8 cellular contexts compared by ENCODE assay signal in genomic region chr14:24171422-24172260, GRCh38. TPM values are rescaled to one million over a fixed set of nuclear protein-coding genes. Genes with fewer than 3 reads are reported as not detected.
DNase-seq lines count a peak whose midpoint lies in the region; ATAC-seq and TF ChIP-seq lines count a peak whose summit lies in the region.

REC8 (plus strand) TSS chr14:24172080; CDS start chr14:24172553, 473 bp downstream.

- no peaks in the 10 kb centered on the region for H3K27me3 ChIP-seq in endodermal cell (ENCODE audit: control insufficient read depth, insufficient read depth, low read length, poor library complexity, severe bottlenecking)

- H3K36me3 Mint-ChIP-seq in activated CD8-positive, alpha-beta memory T cell treated with anti-CD3 and anti-CD28 coated beads, Interleukin-2, amount 10 ng/mL, durations not matched to agents 7 days and 5 days, result peaks cover 38% of the 10 kb centered on the region
- peaks cover 20% of the 10 kb centered on the region for H3K36me3 Mint-ChIP-seq in endodermal cell (ENCODE audit: low read depth)

- peaks cover 1% of the 10 kb centered on the region for H3K36me3 ChIP-seq in endodermal cell (ENCODE audit: control insufficient read depth, insufficient read depth, low read length)

- H3K27ac ChIP-seq in endodermal cell (ENCODE audit: low read depth, low read length), result peak within 1 kb of the TSS; percentile 60

- no peaks in the 10 kb centered on the region for H3K9me3 ChIP-seq in endodermal cell (ENCODE audit: control insufficient read depth, low read length)

- ATAC-seq in GM21825 (IDR thresholded peaks at IDR 0.05; ENCODE audit: unreplicated experiment), result peak; percentile 81
- peak; percentile 87 for ATAC-seq in activated CD8-positive, alpha-beta memory T cell treated with anti-CD3 and anti-CD28 coated beads, Interleukin-2, amount 10 ng/mL, durations not matched to agents 7 days and 5 days

- H3K27ac Mint-ChIP-seq in activated CD8-positive, alpha-beta memory T cell treated with anti-CD3 and anti-CD28 coated beads, Interleukin-2, amount 10 ng/mL, durations not matched to agents 7 days and 5 days, result peak within 1 kb of the TSS; percentile 83
- peak within 1 kb of the TSS; percentile 89 for H3K27ac Mint-ChIP-seq in endodermal cell

- CTCF ChIA-PET in activated CD8-positive, alpha-beta memory T cell treated with anti-CD3 and anti-CD28 coated beads, Interleukin-2, amount 10 ng/mL, durations not matched to agents 7 days and 5 days (lab: Charles Lee), result interaction anchor here (0.6 to 4.3 kb wide), 6 partner anchors 8 to 58 kb away, joined by 3 to 35 read pairs (median 4); partner anchors contain the start of genes DCAF11, EMC9 and IRF9

- no peaks in the 10 kb centered on the region for H3K27me3 Mint-ChIP-seq in activated CD8-positive, alpha-beta memory T cell treated with anti-CD3 and anti-CD28 coated beads, Interleukin-2, amount 10 ng/mL, durations not matched to agents 7 days and 5 days
- no peaks in the 10 kb centered on the region for H3K27me3 Mint-ChIP-seq in endodermal cell (ENCODE audit: insufficient read depth)

- DNase-seq in ELF-1 (ENCODE audit: low read depth, low spot score), result peak; percentile 99
- peak; percentile 61 for DNase-seq in NCI-H2081 treated with DMSO at 0.1 percent for 48 hours (lab: John Stamatoyannopoulos, UW)
- DNase-seq in activated CD8-positive, alpha-beta memory T cell treated with anti-CD3 and anti-CD28 coated beads, Interleukin-2, amount 10 ng/mL, durations not matched to agents 7 days and 5 days, result peak; percentile 93
- peak; percentile 100 for DNase-seq in endodermal cell
- peak; percentile 92 for DNase-seq in midbrain (lab: John Stamatoyannopoulos, UW)
- peak; percentile 42 to 59 for DNase-seq in stimulated activated CD8-positive, alpha-beta memory T cell treated with anti-CD3 and anti-CD28 coated beads, Interleukin-4, amount 100 ng/mL, for 1 hour (ENCODE audit: low read depth in 2 of 2, low spot score in 1 of 2)
- DNase-seq in DMS53 (lab: John Stamatoyannopoulos, UW), result no peak

- 22 to 34% methylated on average over 41 to 63 of the region's 63 CpGs for WGBS in endodermal cell (ENCODE audit: insufficient coverage in 1 of 2, insufficient read length in 1 of 2), 2 experiments

- peak within 1 kb of the TSS; percentile 49 for H3K9ac ChIP-seq in endodermal cell (ENCODE audit: extremely low read depth, low read length, poor library complexity, severe bottlenecking)

- H3K4me3 Mint-ChIP-seq in activated CD8-positive, alpha-beta memory T cell treated with anti-CD3 and anti-CD28 coated beads, Interleukin-2, amount 10 ng/mL, durations not matched to agents 7 days and 5 days, result peak within 1 kb of the TSS; percentile 77
- peak within 1 kb of the TSS; percentile 76 for H3K4me3 Mint-ChIP-seq in endodermal cell

- H3K9me3 Mint-ChIP-seq in activated CD8-positive, alpha-beta memory T cell treated with anti-CD3 and anti-CD28 coated beads, Interleukin-2, amount 10 ng/mL, durations not matched to agents 7 days and 5 days (ENCODE audit: low read depth), result no peaks in the 10 kb centered on the region
- no peaks in the 10 kb centered on the region for H3K9me3 Mint-ChIP-seq in endodermal cell

- TF ChIP-seq CTCF in endodermal cell (conservative IDR thresholded peaks at IDR 0.05), result no peak

- peaks cover 45% of the 10 kb centered on the region for H3K4me1 Mint-ChIP-seq in activated CD8-positive, alpha-beta memory T cell treated with anti-CD3 and anti-CD28 coated beads, Interleukin-2, amount 10 ng/mL, durations not matched to agents 7 days and 5 days
- no peaks in the 10 kb centered on the region for H3K4me1 Mint-ChIP-seq in endodermal cell

- no peaks in the 10 kb centered on the region for H3K4me1 ChIP-seq in endodermal cell (ENCODE audit: control insufficient read depth, insufficient read depth, low read length)

- H3K4me3 ChIP-seq in endodermal cell (ENCODE audit: low read length), result peak within 1 kb of the TSS; percentile 85

RNA-seq across cellular contexts. Expression of gene REC8, which starts in this region (rescaled TPM):
- 10 to 100 TPM; 52.9 to 92.8 TPM for total RNA-seq in activated CD8-positive, alpha-beta memory T cell treated with anti-CD3 and anti-CD28 coated beads, Interleukin-2, amount 10 ng/mL, durations not matched to agents 7 days and 5 days
- total RNA-seq in endodermal cell, result 10 to 100 TPM; 60.3 to 98.3 TPM
- polyA plus RNA-seq in endodermal cell (2013, experiment 1 of 2), result 86.1 TPM
- 69.8 TPM for polyA plus RNA-seq in endodermal cell (2013, experiment 2 of 2)
